Comparison of ENCODE assay signal across 9 cellular contexts in the genomic region with DNA sequence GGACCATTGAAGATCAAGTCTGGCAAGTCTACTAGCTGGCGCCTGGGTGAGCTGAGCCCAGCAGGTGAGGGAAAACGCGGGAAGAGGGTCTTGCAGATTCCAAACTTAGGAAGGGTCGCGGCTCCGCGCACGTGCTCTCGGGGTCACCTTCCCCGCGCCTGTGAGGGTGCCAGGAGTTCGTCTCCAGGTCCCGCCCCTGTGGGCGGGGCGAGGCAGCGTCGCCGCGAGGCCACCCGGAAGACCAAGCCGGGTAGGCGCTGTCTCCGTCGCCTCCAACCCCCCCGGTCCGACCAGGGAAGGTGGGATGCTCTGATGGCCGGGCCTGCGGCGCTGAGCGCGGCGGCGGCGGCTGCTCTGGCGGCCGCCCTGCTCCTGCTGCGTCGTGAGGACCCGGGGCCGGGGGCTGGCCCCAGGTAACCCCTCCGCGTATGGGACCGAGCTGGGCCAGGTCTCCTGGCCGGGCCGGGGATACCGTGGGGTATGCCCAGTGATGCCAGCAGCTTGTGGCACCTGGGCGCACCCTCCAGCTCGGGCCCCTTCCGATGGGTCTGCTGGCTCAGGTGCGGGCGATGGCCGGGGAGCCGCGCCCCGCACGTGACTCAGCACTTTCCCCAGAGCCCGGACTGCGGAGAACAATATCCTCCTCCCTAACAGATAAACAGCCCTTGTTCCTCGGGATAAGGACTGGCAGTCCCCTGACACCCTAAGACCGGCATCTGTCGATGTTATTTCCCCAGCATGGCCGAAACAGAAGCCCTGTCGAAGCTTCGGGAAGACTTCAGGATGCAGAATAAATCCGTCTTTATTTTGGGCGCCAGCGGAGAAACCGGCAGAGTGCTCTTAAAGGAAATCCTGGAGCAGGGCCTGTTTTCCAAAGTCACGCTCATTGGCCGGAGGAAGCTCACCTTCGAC. TPM values are rescaled to one million over a fixed set of nuclear protein-coding genes. Genes with fewer than 3 reads are reported as not detected.
DNase-seq lines count a peak whose midpoint lies in the region; ATAC-seq and TF ChIP-seq lines count a peak whose summit lies in the region.
"Had no signal": no experiment of that assay in that cellular context is flagged by ENCODE, and none has a peak within 500 bp of the region (broad histone marks: within the 10 kb centered on the region; RNA-seq: fewer than 3 reads in every experiment).

HTATIP2 (plus strand) TSS at position 215 of the 912 bp plus-strand sequence; CDS start at position 739, 524 bp downstream.

- peak; percentile 57 for DNase-seq in NK-92 treated with Interleukin-12 subunit alpha and Interleukin-12 subunit beta, amount 100 ng/mL, for 24 hours (lab: John Stamatoyannopoulos, UW)
- DNase-seq in NK-92 (lab: John Stamatoyannopoulos, UW; ENCODE audit: unreplicated experiment) (no peak), NCI-H526 (lab: John Stamatoyannopoulos, UW) (peak; percentile 43 to 75), esophagus muscularis mucosa (ENCODE audit: extremely low spot score) (no peak)
- DNase-seq in activated T-cell treated with anti-CD3 and anti-CD28 coated beads, Interleukin-2, amount 50 U/mL, for 24 hours = peak; percentile 88
- DNase-seq in stimulated activated CD8-positive, alpha-beta memory T cell treated with anti-CD3 and anti-CD28 coated beads, Interleukin-7, amount 100 ng/mL, for 24 hours (ENCODE audit: low read depth) = peak; percentile 43
- DNase-seq: DND-41 had no signal

- H3K27me3 Mint-ChIP-seq in activated T-cell treated with anti-CD3 and anti-CD28 coated beads, Interleukin-2, amount 50 U/mL, for 24 hours = no peaks in the 10 kb centered on the region

- H3K27me3 ChIP-seq in esophagus muscularis mucosa = peaks cover 0 to 6% (median 0%) of the 10 kb centered on the region in 4 donors
- H3K27me3 ChIP-seq in muscle layer of duodenum (ENCODE audit: low read depth, low read length) = no peaks in the 10 kb centered on the region

- H3K9me3 Mint-ChIP-seq in activated T-cell treated with anti-CD3 and anti-CD28 coated beads, Interleukin-2, amount 50 U/mL, for 24 hours = no peaks in the 10 kb centered on the region

- H3K27ac ChIP-seq in esophagus muscularis mucosa (replicated peaks in 1 of 4) (peak within 1 kb of the TSS; percentile 80 to 89 (median 86)), muscle layer of duodenum (ENCODE audit: low read length) (peak within 1 kb of the TSS; percentile 81)

- TF ChIP-seq CTCF in esophagus muscularis mucosa (IDR thresholded peaks at IDR 0.05) = no peak

- WGBS in esophagus muscularis mucosa = 25% methylated on average over 11 of the region's 71 CpGs

- H3K9me3 ChIP-seq in esophagus muscularis mucosa (no peaks in the 10 kb centered on the region), muscle layer of duodenum (ENCODE audit: control insufficient read depth in 1 of 2, low read length in 2 of 2) (no peaks in the 10 kb centered on the region)

- H3K4me3 Mint-ChIP-seq in activated T-cell treated with anti-CD3 and anti-CD28 coated beads, Interleukin-2, amount 50 U/mL, for 24 hours = peak within 1 kb of the TSS; percentile 84

- peaks cover 44% of the 10 kb centered on the region for H3K36me3 Mint-ChIP-seq in activated T-cell treated with anti-CD3 and anti-CD28 coated beads, Interleukin-2, amount 50 U/mL, for 24 hours (ENCODE audit: low read depth)

- peak within 1 kb of the TSS; percentile 76 to 85 (median 79) for H3K4me3 ChIP-seq in esophagus muscularis mucosa
- peak within 1 kb of the TSS; percentile 89 to 91 for H3K4me3 ChIP-seq in muscle layer of duodenum (ENCODE audit: low read depth in 1 of 2, low read length in 2 of 2)

- peak; percentile 38 for TF ChIP-seq POLR2A in esophagus muscularis mucosa (IDR thresholded peaks at IDR 0.05; ENCODE audit: low read depth)

- peak; percentile 93 for ATAC-seq in HG03039 (IDR thresholded peaks at IDR 0.05; ENCODE audit: unreplicated experiment)

- H3K4me1 ChIP-seq in esophagus muscularis mucosa (peaks cover 19 to 57% (median 45%) of the 10 kb centered on the region in 4 donors), muscle layer of duodenum (ENCODE audit: control insufficient read depth in 1 of 2, insufficient read depth in 2 of 2, low read length in 2 of 2) (peaks cover 15 to 17% of the 10 kb centered on the region in 2 donors)

- no peak for TF ChIP-seq EP300 in esophagus muscularis mucosa (IDR thresholded peaks at IDR 0.05)

- intact Hi-C loops in esophagus muscularis mucosa (cut with DNase I) = loop anchor here (2.0 kb wide), 1 partner anchor 25 kb away; no protein-coding TSS in a partner anchor

- peaks cover 74% of the 10 kb centered on the region for H3K4me1 Mint-ChIP-seq in activated T-cell treated with anti-CD3 and anti-CD28 coated beads, Interleukin-2, amount 50 U/mL, for 24 hours (ENCODE audit: low read depth)

- H3K36me3 ChIP-seq in esophagus muscularis mucosa (peaks cover 0 to 14% (median 3%) of the 10 kb centered on the region in 4 donors), muscle layer of duodenum (ENCODE audit: control insufficient read depth in 1 of 2, insufficient read depth in 2 of 2, low read length in 2 of 2) (peaks cover 0 to 19% of the 10 kb centered on the region in 2 donors)

- H3K27ac Mint-ChIP-seq in activated T-cell treated with anti-CD3 and anti-CD28 coated beads, Interleukin-2, amount 50 U/mL, for 24 hours = peak within 1 kb of the TSS; percentile 95

RNA-seq across cellular contexts. Expression of gene HTATIP2, which starts in this region (rescaled TPM):
- total RNA-seq in esophagus muscularis mucosa = 10 to 100 TPM; 30.2 to 54.7 (median 43.7) TPM

Comparison
In these comparisons a context has a peak if more than half of its experiments do, and no peak if none do; other contexts are left out.
1. DNase-seq: peak in NK-92 treated with Interleukin-12 subunit alpha and Interleukin-12 subunit beta, amount 100 ng/mL, for 24 hours (single experiment), NCI-H526 (2 of 2), activated T-cell treated with anti-CD3 and anti-CD28 coated beads, Interleukin-2, amount 50 U/mL, for 24 hours (single experiment) and stimulated activated CD8-positive, alpha-beta memory T cell treated with anti-CD3 and anti-CD28 coated beads, Interleukin-7, amount 100 ng/mL, for 24 hours (single experiment); none in NK-92 (single experiment) and esophagus muscularis mucosa (single experiment).